ENCODE assay signal across 24 cellular contexts in the genomic region with DNA sequence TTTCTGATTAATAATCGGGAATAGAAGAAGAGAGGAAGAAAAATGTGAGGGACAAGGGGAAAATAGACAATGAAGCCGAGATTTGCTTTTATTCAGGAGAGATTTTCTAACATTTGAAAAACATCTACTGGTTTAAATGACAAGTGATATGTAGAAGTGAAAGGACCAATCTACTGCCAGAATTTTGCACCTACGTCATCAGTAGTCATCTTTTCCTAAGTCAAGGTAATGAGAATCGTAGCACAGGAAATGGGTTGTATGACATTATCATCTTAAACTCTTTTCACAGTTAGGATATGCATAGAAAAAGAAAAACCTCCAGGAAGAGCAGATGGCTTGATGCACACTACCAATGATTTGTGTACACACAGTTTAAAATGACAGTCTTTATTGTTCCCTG. TPM values are rescaled to one million over a fixed set of nuclear protein-coding genes. Genes with fewer than 3 reads are reported as not detected.
"Had no signal": no experiment of that assay in that cellular context is flagged by ENCODE, and none has a peak within 500 bp of the region (broad histone marks: within the 10 kb centered on the region; RNA-seq: fewer than 3 reads in every experiment).

No MANE protein-coding gene starts in this region.

- DNase-seq: activated B cell treated with CpG ODN at 0.5 μM for 24 hours; activated CD4-positive, alpha-beta T cell treated with anti-CD3 and anti-CD28 coated beads for 36 hours; activated CD4-positive, alpha-beta T cell treated with anti-CD3 and anti-CD28 coated beads, Interleukin-2, amount 50 U/mL, for 4 hours; activated CD8-positive, alpha-beta memory T cell treated with anti-CD3 and anti-CD28 coated beads for 24 hours; activated CD8-positive, alpha-beta memory T cell treated with anti-CD3 and anti-CD28 coated beads, Interleukin-2, amount 50 U/mL, for 4 hours; activated naive CD4-positive, alpha-beta T cell treated with Interleukin-2 at 50 U/mL for 16 hours; activated naive CD8-positive, alpha-beta T cell treated with anti-CD3 and anti-CD28 coated beads for 36 hours; activated T-cell treated with anti-CD3 and anti-CD28 coated beads, Interleukin-2, amount 50 U/mL, for 4 hours; effector memory CD4-positive, alpha-beta T cell; gastrocnemius medialis; hippocampal formation; left ventricle myocardium inferior; naive thymus-derived CD8-positive, alpha-beta T cell; retina; stimulated activated CD4-positive, alpha-beta T cell treated with anti-CD3 and anti-CD28 coated beads, Interleukin-4, amount 100 ng/mL, for 1 hour; stimulated activated naive CD4-positive, alpha-beta T cell had no signal

- H3K36me3 ChIP-seq: breast epithelium, gastrocnemius medialis, left ventricle myocardium inferior, neural progenitor cell, thoracic aorta, vagina had no signal

- H3K4me1 ChIP-seq: breast epithelium, gastrocnemius medialis, left ventricle myocardium inferior, neural progenitor cell, vagina had no signal

- H3K9me3 ChIP-seq: breast epithelium, gastrocnemius medialis, thoracic aorta, vagina had no signal

- H3K27me3 ChIP-seq: breast epithelium, gastrocnemius medialis, neural progenitor cell, vagina had no signal

- H3K4me3 ChIP-seq: breast epithelium, gastrocnemius medialis, left ventricle myocardium inferior, neural progenitor cell, thoracic aorta, vagina had no signal

- H2AFZ ChIP-seq: neural progenitor cell had no signal

- FAIRE-seq: astrocyte, colon, endothelial cell of umbilical vein had no signal

- H3K4me2 ChIP-seq: neural progenitor cell had no signal

- H3K27ac ChIP-seq: breast epithelium, gastrocnemius medialis, left ventricle myocardium inferior, neural progenitor cell, thoracic aorta, vagina had no signal

- H3K9ac ChIP-seq: neural progenitor cell had no signal

- ATAC-seq: activated CD4-positive, alpha-beta T cell treated with anti-CD3 and anti-CD28 coated beads for 36 hours; activated T-cell treated with anti-CD3 and anti-CD28 coated beads, Interleukin-2, amount 50 U/mL, for 4 hours; esophagus mucosa; gastrocnemius medialis; naive thymus-derived CD8-positive, alpha-beta T cell had no signal

RNA-seq across cellular contexts. Expression of a gene that starts 45.3 kb away (rescaled TPM):
- total RNA-seq: activated B cell treated with CpG ODN at 0.5 μM for 24 hours; activated naive CD8-positive, alpha-beta T cell treated with anti-CD3 and anti-CD28 coated beads for 36 hours had no signal
